Comparison of ENCODE assay signal across 1 cellular context in the genomic region with DNA sequence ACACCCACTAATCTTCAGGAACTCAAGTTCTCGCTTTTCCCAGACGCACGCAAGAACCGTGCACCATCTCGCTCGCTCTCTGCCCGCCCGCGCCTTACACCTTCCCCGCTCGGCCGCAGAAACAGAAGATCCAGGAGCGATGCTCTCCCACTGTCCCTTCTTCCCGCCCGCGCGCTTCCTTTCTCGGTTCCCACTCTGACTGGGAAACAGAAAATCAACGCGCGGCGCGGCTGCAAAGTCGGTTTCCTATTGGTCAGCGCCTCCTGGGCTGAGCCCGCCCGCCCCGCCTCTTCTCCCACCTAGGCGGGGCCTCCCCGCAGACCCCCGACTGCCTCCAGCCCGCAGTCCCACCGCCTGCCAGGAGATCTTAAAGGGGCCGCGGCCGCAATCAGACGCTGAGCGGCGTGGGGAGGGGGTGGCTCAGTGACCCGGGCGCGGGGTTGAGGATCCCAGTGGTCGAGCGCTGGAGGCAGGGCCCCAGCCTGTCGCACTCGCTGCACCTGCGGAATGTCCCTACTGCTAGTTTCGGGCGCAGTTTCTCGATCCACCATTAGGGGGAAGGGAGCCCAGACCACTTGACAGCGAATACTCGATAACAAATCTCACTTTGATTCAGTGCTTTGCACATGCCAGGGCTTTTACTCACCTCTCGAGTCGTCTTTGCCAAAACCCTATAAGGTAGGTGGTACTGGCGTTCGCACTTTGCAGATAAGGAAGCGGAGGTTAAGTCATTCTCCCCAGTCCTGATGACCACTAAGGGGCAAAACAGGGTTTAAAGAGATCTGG.
TF ChIP-seq lines count a peak whose summit lies in the region.

No MANE protein-coding gene starts in this region.

TF ChIP-seq in K562, 482 proteins besides CTCF, POLR2A, EP300 and RAD21 (continued from another document and continues in another):
- TF ChIP-seq ZBTB7A (IDR thresholded peaks at IDR 0.05; ENCODE audit: borderline replicate concordance, control insufficient read depth, low read depth, low read length) (peak; percentile 97), SAFB (IDR thresholded peaks at IDR 0.05; ENCODE audit: borderline replicate concordance, low read depth, low read length) (peak; percentile 19; the same call in 1 of the 2 replicates), HCFC1 (IDR thresholded peaks at IDR 0.05; ENCODE audit: low read depth, low read length) (peak; percentile 36; the same call in 1 of the 2 replicates), ATF6 (CRISPR knock-in tag; IDR thresholded peaks at IDR 0.05) (0 out of 2 replicates have a peak, but pooled peaks have one; percentile 22), NFXL1 (CRISPR knock-in tag; IDR thresholded peaks at IDR 0.05) (no peak), CBX5 (IDR thresholded peaks at IDR 0.05; ENCODE audit: borderline replicate concordance, low read depth) (0 out of 2 replicates have a peak, but pooled peaks have one; percentile 17), HMBOX1 (IDR thresholded peaks at IDR 0.05) (peak; percentile 52), NR2C2 (CRISPR knock-in tag; IDR thresholded peaks at IDR 0.05) (peak; percentile 73), NR2C2 (tag; IDR thresholded peaks at IDR 0.05) (peak; percentile 58; the same call in 1 of the 2 replicates), CCAR2 (IDR thresholded peaks at IDR 0.05; ENCODE audit: low read depth, low read length) (0 out of 2 replicates have a peak, but pooled peaks have one; percentile 53), LEF1 (IDR thresholded peaks at IDR 0.05) (0 out of 2 replicates have a peak, but pooled peaks have one; percentile 52), ETS2 (tag; IDR thresholded peaks at IDR 0.05; ENCODE audit: borderline replicate concordance, poor library complexity, severe bottlenecking) (no peak), E2F5 (CRISPR knock-in tag; IDR thresholded peaks at IDR 0.05) (no peak), RNF2 (IDR thresholded peaks at IDR 0.05) (0 out of 2 replicates have a peak, but pooled peaks have one; percentile 10), TEAD1 (CRISPR knock-in tag; IDR thresholded peaks at IDR 0.05) (peak; percentile 74 to 90; a peak in 3 of 4 replicates), NFIC (IDR thresholded peaks at IDR 0.05) (0 out of 2 replicates have a peak, but pooled peaks have one; percentile 13), MYC (IDR thresholded peaks at IDR 0.05; ENCODE audit: low read depth, low read length) (no peak), MYC (CRISPR knock-in tag; IDR thresholded peaks at IDR 0.05; ENCODE audit: borderline replicate concordance, low read depth) (0 out of 2 replicates have a peak, but pooled peaks have one; percentile 23), ZNF740 (CRISPR knock-in tag; IDR thresholded peaks at IDR 0.05) (peak; percentile 99), ZNF740 (tag; IDR thresholded peaks at IDR 0.05) (peak in 1 of 2 experiments; percentile 97; a peak in 2 of 4 replicates), MAZ (CRISPR knock-in tag; conservative IDR thresholded peaks at IDR 0.05 in 1 of 2, IDR thresholded peaks at IDR 0.05 in 1 of 2) (peak; percentile 67 to 94; a peak in 3 of 4 replicates), HNRNPLL (IDR thresholded peaks at IDR 0.05; ENCODE audit: low read depth, low read length, poor library complexity, severe bottlenecking) (peak; percentile 26), TOE1 (IDR thresholded peaks at IDR 0.05; ENCODE audit: borderline replicate concordance) (peak; percentile 88), TOE1 (CRISPR knock-in tag; IDR thresholded peaks at IDR 0.05; ENCODE audit: borderline replicate concordance, low read depth) (no peak), CHD4 (IDR thresholded peaks at IDR 0.05; ENCODE audit: insufficient read depth, insufficient replicate concordance, low read depth, low read length, poor library complexity, severe bottlenecking) (peak; percentile 15), ZBTB40 (IDR thresholded peaks at IDR 0.05) (peak; percentile 59), ZBTB40 (CRISPR knock-in tag; IDR thresholded peaks at IDR 0.05) (no peak), ATF1 (CRISPR knock-in tag; IDR thresholded peaks at IDR 0.05) (peak; percentile 13; the same call in 1 of the 2 replicates), ATF1 (tag; IDR thresholded peaks at IDR 0.05) (peak; percentile 74), KLF10 (CRISPR knock-in tag; IDR thresholded peaks at IDR 0.05) (no peak), SP1 (CRISPR knock-in tag; IDR thresholded peaks at IDR 0.05) (peak; percentile 93), ZNF24 (IDR thresholded peaks at IDR 0.05) (no peak), RCOR1 (IDR thresholded peaks at IDR 0.05; ENCODE audit: borderline replicate concordance in 1 of 2, low read depth in 2 of 2, low read length in 2 of 2) (peak; percentile 32 to 84; a peak in 2 of 4 replicates), SMARCE1 (IDR thresholded peaks at IDR 0.05) (0 out of 2 replicates have a peak, but pooled peaks have one; percentile 18), FOXM1 (IDR thresholded peaks at IDR 0.05; ENCODE audit: low read depth) (peak; percentile 72), FOXM1 (CRISPR knock-in tag; IDR thresholded peaks at IDR 0.05; ENCODE audit: low read depth) (no peak), NEUROD1 (IDR thresholded peaks at IDR 0.05; ENCODE audit: borderline replicate concordance, low read depth, low read length, partially characterized antibody) (no peak)
- TF ChIP-seq, protein P1, sequence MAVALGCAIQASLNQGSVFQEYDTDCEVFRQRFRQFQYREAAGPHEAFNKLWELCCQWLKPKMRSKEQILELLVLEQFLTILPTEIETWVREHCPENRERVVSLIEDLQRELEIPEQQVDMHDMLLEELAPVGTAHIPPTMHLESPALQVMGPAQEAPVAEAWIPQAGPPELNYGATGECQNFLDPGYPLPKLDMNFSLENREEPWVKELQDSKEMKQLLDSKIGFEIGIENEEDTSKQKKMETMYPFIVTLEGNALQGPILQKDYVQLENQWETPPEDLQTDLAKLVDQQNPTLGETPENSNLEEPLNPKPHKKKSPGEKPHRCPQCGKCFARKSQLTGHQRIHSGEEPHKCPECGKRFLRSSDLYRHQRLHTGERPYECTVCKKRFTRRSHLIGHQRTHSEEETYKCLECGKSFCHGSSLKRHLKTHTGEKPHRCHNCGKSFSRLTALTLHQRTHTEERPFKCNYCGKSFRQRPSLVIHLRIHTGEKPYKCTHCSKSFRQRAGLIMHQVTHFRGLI (CRISPR knock-in tag; IDR thresholded peaks at IDR 0.05): no peak
- TF ChIP-seq, protein P2, sequence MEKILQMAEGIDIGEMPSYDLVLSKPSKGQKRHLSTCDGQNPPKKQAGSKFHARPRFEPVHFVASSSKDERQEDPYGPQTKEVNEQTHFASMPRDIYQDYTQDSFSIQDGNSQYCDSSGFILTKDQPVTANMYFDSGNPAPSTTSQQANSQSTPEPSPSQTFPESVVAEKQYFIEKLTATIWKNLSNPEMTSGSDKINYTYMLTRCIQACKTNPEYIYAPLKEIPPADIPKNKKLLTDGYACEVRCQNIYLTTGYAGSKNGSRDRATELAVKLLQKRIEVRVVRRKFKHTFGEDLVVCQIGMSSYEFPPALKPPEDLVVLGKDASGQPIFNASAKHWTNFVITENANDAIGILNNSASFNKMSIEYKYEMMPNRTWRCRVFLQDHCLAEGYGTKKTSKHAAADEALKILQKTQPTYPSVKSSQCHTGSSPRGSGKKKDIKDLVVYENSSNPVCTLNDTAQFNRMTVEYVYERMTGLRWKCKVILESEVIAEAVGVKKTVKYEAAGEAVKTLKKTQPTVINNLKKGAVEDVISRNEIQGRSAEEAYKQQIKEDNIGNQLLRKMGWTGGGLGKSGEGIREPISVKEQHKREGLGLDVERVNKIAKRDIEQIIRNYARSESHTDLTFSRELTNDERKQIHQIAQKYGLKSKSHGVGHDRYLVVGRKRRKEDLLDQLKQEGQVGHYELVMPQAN (IDR thresholded peaks at IDR 0.05; ENCODE audit: borderline replicate concordance): peak; percentile 63; the same call in 1 of the 2 replicates
- TF ChIP-seq, protein P3, sequence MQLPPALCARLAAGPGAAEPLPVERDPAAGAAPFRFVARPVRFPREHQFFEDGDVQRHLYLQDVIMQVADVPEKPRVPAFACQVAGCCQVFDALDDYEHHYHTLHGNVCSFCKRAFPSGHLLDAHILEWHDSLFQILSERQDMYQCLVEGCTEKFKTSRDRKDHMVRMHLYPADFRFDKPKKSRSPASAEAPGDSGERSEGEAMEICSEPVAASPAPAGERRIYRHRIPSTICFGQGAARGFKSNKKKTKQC (CRISPR knock-in tag; IDR thresholded peaks at IDR 0.05): peak; percentile 38; the same call in 1 of the 2 replicates
